Comparison of ENCODE assay signal across 2 cellular contexts in genomic region chr12:108768591-108769500, GRCh38.
TF ChIP-seq lines count a peak whose summit lies in the region.

No MANE protein-coding gene starts in this region.

TF ChIP-seq in SK-N-SH, 30 proteins besides CTCF, POLR2A, EP300 and RAD21 (continued from another document):
- TF ChIP-seq IRF3 (IDR thresholded peaks at IDR 0.05; ENCODE audit: low read depth, low read length) (no peak), MEF2A (IDR thresholded peaks at IDR 0.05; ENCODE audit: borderline replicate concordance, low read depth) (no peak), FOSL2 (IDR thresholded peaks at IDR 0.05; ENCODE audit: borderline replicate concordance, low read depth) (no peak), MXI1 (IDR thresholded peaks at IDR 0.05; ENCODE audit: low read depth, low read length) (no peak), SIN3A (IDR thresholded peaks at IDR 0.05; ENCODE audit: borderline replicate concordance, low read depth, low read length) (no peak), TCF12 (IDR thresholded peaks at IDR 0.05) (no peak), FOXM1 (IDR thresholded peaks at IDR 0.05; ENCODE audit: low read depth) (no peak), USF2 (IDR thresholded peaks at IDR 0.05; ENCODE audit: borderline replicate concordance, low read depth, low read length) (no peak)

TF ChIP-seq in SK-N-SH treated with all-trans-retinoic acid at 6 μM for 48 hours, 23 proteins besides CTCF, POLR2A, EP300 and RAD21 (continued from another document):
- TF ChIP-seq POU6F1 (CRISPR knock-in tag; IDR thresholded peaks at IDR 0.05; ENCODE audit: borderline replicate concordance, low read depth), result no peak
